In the genomic region with DNA sequence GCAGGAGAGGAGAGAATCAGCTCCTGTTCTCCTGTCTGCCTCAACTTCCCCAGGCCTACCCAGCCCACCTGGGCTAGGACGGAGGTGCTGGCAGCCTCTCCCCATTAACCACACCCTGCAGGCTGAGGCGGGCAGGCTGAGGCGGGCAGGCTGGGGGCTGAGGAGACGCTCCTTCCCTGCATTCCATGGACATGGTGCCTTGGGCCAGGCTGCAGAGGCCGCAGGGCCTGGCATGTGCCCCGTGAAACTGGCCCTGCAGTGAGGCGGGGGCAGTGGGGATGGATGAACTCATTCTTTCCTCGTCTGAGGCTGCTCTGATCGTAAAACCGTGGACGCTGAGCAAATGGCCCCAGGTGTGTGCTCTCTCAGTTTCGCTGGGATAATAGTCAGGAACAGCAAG, we compare ENCODE assay signal across 23 cellular contexts.
DNase-seq lines count a peak whose midpoint lies in the region; ATAC-seq and TF ChIP-seq lines count a peak whose summit lies in the region.
"Had no signal": no experiment of that assay in that cellular context is flagged by ENCODE, and none has a peak within 500 bp of the region (broad histone marks: within the 10 kb centered on the region; RNA-seq: fewer than 3 reads in every experiment).

No MANE protein-coding gene starts in this region.

- peak overlapping the region; percentile 11 for H2BK12ac ChIP-seq in trophoblast cell (ENCODE audit: low read length)

- H3K4me1 ChIP-seq in GM23338 (ENCODE audit: insufficient read depth), result peaks cover 15% of the 10 kb centered on the region; the same call in 1 of the 2 replicates
- peaks cover 19 to 20% of the 10 kb centered on the region in 2 experiments for H3K4me1 ChIP-seq in trophoblast cell (ENCODE audit: control insufficient read depth in 1 of 2, insufficient read depth in 2 of 2, low read length in 2 of 2)
- H3K4me1 ChIP-seq: BLaER1, left ventricle myocardium inferior had no signal

- no peak overlapping the region for H3K27ac ChIP-seq in GM23338 (ENCODE audit: low read depth)
- peak overlapping the region; percentile 34 for H3K27ac ChIP-seq in RWPE1
- no peak overlapping the region for H3K27ac ChIP-seq in trophoblast cell (ENCODE audit: low read depth, low read length)
- H3K27ac ChIP-seq: BLaER1, left ventricle myocardium inferior, PC-9, tibial artery had no signal

- DNase-seq in GM23338 (ENCODE audit: low spot score) (no peak), RWPE1 (ENCODE audit: low spot score) (no peak), islet precursor cell (peak; percentile 74), trophoblast cell (no peak), GM03348 (ENCODE audit: low spot score) (no peak)
- DNase-seq in stimulated activated CD4-positive, alpha-beta T cell treated with anti-CD3 and anti-CD28 coated beads, Interleukin-4, amount 100 ng/mL, for 4 hours, result no peak
- no peak for DNase-seq in stimulated activated naive CD4-positive, alpha-beta T cell treated with Interleukin-2 at 50 U/mL for 16 hours (lab: John Stamatoyannopoulos, UW)
- DNase-seq: activated CD8-positive, alpha-beta memory T cell treated with anti-CD3 and anti-CD28 coated beads, Interleukin-2, amount 50 U/mL, for 4 hours; COR-L47; GF-D8; KG1; NK-92 treated with Interleukin-12 subunit alpha and Interleukin-12 subunit beta, amount 100 ng/mL, for 24 hours; PC-9 had no signal

- H3K9me3 ChIP-seq in trophoblast cell (ENCODE audit: insufficient read depth, low read depth, low read length), result no peaks in the 10 kb centered on the region
- H3K9me3 ChIP-seq: BLaER1, left ventricle myocardium inferior, tibial artery had no signal

- H3K4me3 ChIP-seq in GM23338, result no peak overlapping the region
- H3K4me3 ChIP-seq in trophoblast cell (ENCODE audit: low read depth, low read length), result no peak overlapping the region
- H3K4me3 ChIP-seq: BLaER1, left ventricle myocardium inferior, PC-9, tibial artery had no signal

- H3K18ac ChIP-seq in trophoblast cell (ENCODE audit: low read length), result peak overlapping the region; percentile 44

- H3K79me1 ChIP-seq in trophoblast cell (ENCODE audit: low read length), result peaks cover 22% of the 10 kb centered on the region

- no peak overlapping the region for H3K23ac ChIP-seq in trophoblast cell (ENCODE audit: low read length)

- no peaks in the 10 kb centered on the region for H3K9me3 Mint-ChIP-seq in GM23338
- H3K9me3 Mint-ChIP-seq: activated CD4-positive, alpha-beta memory T cell treated with anti-CD3 and anti-CD28 coated beads for 36 hours; activated naive CD4-positive, alpha-beta T cell treated with anti-CD3 and anti-CD28 coated beads, Interleukin-2, amount 10 ng/mL, durations not matched to agents 7 days and 5 days; naive thymus-derived CD8-positive, alpha-beta T cell; stimulated activated naive CD8-positive, alpha-beta T cell treated with anti-CD3 and anti-CD28 coated beads, Interleukin-15, amount 100 ng/mL, for 72 hours had no signal

- H4K8ac ChIP-seq in trophoblast cell (ENCODE audit: low read depth, low read length), result no peak overlapping the region

- H3K79me2 ChIP-seq in GM23338 (replicated peaks; ENCODE audit: insufficient read depth) (no peaks in the 10 kb centered on the region), trophoblast cell (ENCODE audit: control insufficient read depth, insufficient read depth, low read length, poor library complexity) (peaks cover 6% of the 10 kb centered on the region)

- CTCF ChIA-PET in RWPE1 (lab: Yijun Ruan, JAX), result no interaction called here

- H3K9me2 ChIP-seq in GM23338 (ENCODE audit: insufficient read depth), result no peaks in the 10 kb centered on the region

- peak overlapping the region; percentile 45 for H4K91ac ChIP-seq in trophoblast cell (ENCODE audit: low read depth, low read length)

- no peak for TF ChIP-seq CTCF in GM23338 (conservative IDR thresholded peaks at IDR 0.05; ENCODE audit: low read depth in 2 of 2)
- no peak for TF ChIP-seq CTCF in RWPE1 (conservative IDR thresholded peaks at IDR 0.05; ENCODE audit: low read depth)

- H3K4me3 Mint-ChIP-seq in GM23338, result no peak overlapping the region
- H3K4me3 Mint-ChIP-seq: activated CD4-positive, alpha-beta memory T cell treated with anti-CD3 and anti-CD28 coated beads for 36 hours; activated naive CD4-positive, alpha-beta T cell treated with anti-CD3 and anti-CD28 coated beads, Interleukin-2, amount 10 ng/mL, durations not matched to agents 7 days and 5 days; brain; naive thymus-derived CD8-positive, alpha-beta T cell; stimulated activated naive CD8-positive, alpha-beta T cell treated with anti-CD3 and anti-CD28 coated beads, Interleukin-15, amount 100 ng/mL, for 72 hours had no signal

- peaks cover 25% of the 10 kb centered on the region for H3K27me3 Mint-ChIP-seq in GM23338 (ENCODE audit: insufficient read depth, low read depth, poor library complexity)

- no peak overlapping the region for H3K4ac ChIP-seq in trophoblast cell (ENCODE audit: low read depth, low read length)

- H2BK120ac ChIP-seq in trophoblast cell (ENCODE audit: insufficient read depth, low read length, poor library complexity), result no peak overlapping the region

- POLR2A ChIA-PET in RWPE1 (lab: Yijun Ruan, JAX; ENCODE audit: low non-redundant PET), result no interaction called here

- H4K12ac ChIP-seq in trophoblast cell (ENCODE audit: low read depth, low read length), result no peak overlapping the region

- H3K36me3 ChIP-seq in GM23338 (ENCODE audit: insufficient read depth), result no peaks in the 10 kb centered on the region
- H3K36me3 ChIP-seq in trophoblast cell (ENCODE audit: control insufficient read depth in 1 of 2, insufficient read depth in 2 of 2, low read length in 2 of 2), result no peaks in the 10 kb centered on the region
- H3K36me3 ChIP-seq: BLaER1, left ventricle myocardium inferior, tibial artery had no signal

- no peak overlapping the region for H3K27ac Mint-ChIP-seq in GM23338
- H3K27ac Mint-ChIP-seq: activated CD4-positive, alpha-beta memory T cell treated with anti-CD3 and anti-CD28 coated beads for 36 hours; naive thymus-derived CD8-positive, alpha-beta T cell; stimulated activated naive CD8-positive, alpha-beta T cell treated with anti-CD3 and anti-CD28 coated beads, Interleukin-15, amount 100 ng/mL, for 72 hours had no signal

- H3K36me3 Mint-ChIP-seq in GM23338 (ENCODE audit: low read depth), result no peaks in the 10 kb centered on the region
- H3K36me3 Mint-ChIP-seq: activated CD4-positive, alpha-beta memory T cell treated with anti-CD3 and anti-CD28 coated beads for 36 hours; activated naive CD4-positive, alpha-beta T cell treated with anti-CD3 and anti-CD28 coated beads, Interleukin-2, amount 10 ng/mL, durations not matched to agents 7 days and 5 days; brain; naive thymus-derived CD8-positive, alpha-beta T cell had no signal

- H3K14ac ChIP-seq in trophoblast cell (ENCODE audit: low read length), result peak overlapping the region; percentile 23

- H3F3A ChIP-seq in GM23338 (replicated peaks; ENCODE audit: low read depth), result no peaks in the 10 kb centered on the region

- no peaks in the 10 kb centered on the region for H4K20me1 ChIP-seq in GM23338 (replicated peaks; ENCODE audit: insufficient read depth)
- H4K20me1 ChIP-seq: BLaER1 had no signal

- no CpG with 5 or more reads among the region's 12 CpGs for WGBS in trophoblast cell (ENCODE audit: extremely low coverage, insufficient coverage, insufficient read length)

- H2AFZ ChIP-seq in GM23338, result peak overlapping the region; percentile 90
- H2AFZ ChIP-seq in trophoblast cell (ENCODE audit: insufficient read depth, low read length, poor library complexity), result no peak overlapping the region
- H2AFZ ChIP-seq: PC-9 had no signal

- no peak overlapping the region for H3K9ac ChIP-seq in trophoblast cell (ENCODE audit: low read length)
- H3K9ac ChIP-seq: BLaER1 had no signal

- no peaks in the 10 kb centered on the region for H3K27me3 ChIP-seq in GM23338 (ENCODE audit: insufficient read depth)
- H3K27me3 ChIP-seq in trophoblast cell (ENCODE audit: insufficient read depth, low read length), result no peaks in the 10 kb centered on the region
- H3K27me3 ChIP-seq: BLaER1 had no signal

- no peak overlapping the region for H3K4me2 ChIP-seq in GM23338
- H3K4me2 ChIP-seq in trophoblast cell (ENCODE audit: low read length), result no peak overlapping the region
- H3K4me2 ChIP-seq: BLaER1, PC-9 had no signal

- H2AK5ac ChIP-seq in trophoblast cell (ENCODE audit: low read length), result peak overlapping the region; percentile 39

- H2BK5ac ChIP-seq in trophoblast cell (ENCODE audit: low read depth, low read length, poor library complexity), result no peak overlapping the region

- ATAC-seq in GM23338 (peak; percentile 7; the same call in 1 of the 3 replicates), HG03097 (IDR thresholded peaks at IDR 0.05; ENCODE audit: low FRiP score, unreplicated experiment) (no peak)
- ATAC-seq: activated CD4-positive, CD25-positive, alpha-beta regulatory T cell treated with anti-CD3 and anti-CD28 coated beads, Interleukin-2, amount 50 U/mL, for 24 hours; naive thymus-derived CD8-positive, alpha-beta T cell had no signal

- peaks cover 43% of the 10 kb centered on the region for H3K4me1 Mint-ChIP-seq in GM23338
- H3K4me1 Mint-ChIP-seq: naive thymus-derived CD8-positive, alpha-beta T cell; stimulated activated naive CD8-positive, alpha-beta T cell treated with anti-CD3 and anti-CD28 coated beads, Interleukin-15, amount 100 ng/mL, for 72 hours had no signal

TF ChIP-seq in GM23338, 12 proteins besides CTCF, POLR2A, EP300 and RAD21 (continues in another document):
- TF ChIP-seq EZH2 (IDR thresholded peaks at IDR 0.05; ENCODE audit: low read depth, unreplicated experiment) (no peak), ETS1 (IDR thresholded peaks at IDR 0.05) (no peak), EZH2phosphoT487 (IDR thresholded peaks at IDR 0.05; ENCODE audit: unreplicated experiment) (no peak), STAT1 (IDR thresholded peaks at IDR 0.05; ENCODE audit: unreplicated experiment) (no peak)
